17 cellular contexts compared by ENCODE assay signal in the genomic region with DNA sequence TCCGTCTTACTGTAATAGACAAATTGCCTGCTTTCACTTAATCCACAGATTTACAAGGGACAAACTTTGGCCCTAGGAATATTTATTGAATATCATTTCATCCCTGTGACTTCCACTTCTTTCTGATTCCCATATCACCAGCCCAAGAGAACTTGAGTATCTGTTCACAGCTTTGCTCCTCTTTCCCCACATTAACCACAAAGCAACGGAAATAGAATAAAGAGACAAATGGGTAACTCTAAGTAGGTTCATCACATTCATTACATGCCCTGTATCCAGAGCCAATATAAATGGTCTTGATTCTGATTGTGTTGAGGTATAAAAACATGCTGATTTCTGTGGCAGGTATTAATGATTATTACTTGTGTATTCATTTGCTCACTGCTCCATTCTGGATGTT. TPM values are rescaled to one million over a fixed set of nuclear protein-coding genes. Genes with fewer than 3 reads are reported as not detected.
DNase-seq lines count a peak whose midpoint lies in the region; ATAC-seq and TF ChIP-seq lines count a peak whose summit lies in the region.
"Had no signal": no experiment of that assay in that cellular context is flagged by ENCODE, and none has a peak within 500 bp of the region (broad histone marks: within the 10 kb centered on the region; RNA-seq: fewer than 3 reads in every experiment).

No MANE protein-coding gene starts in this region.

- H3K9me3 ChIP-seq in right atrium auricular region (no peaks in the 10 kb centered on the region), esophagus muscularis mucosa (no peaks in the 10 kb centered on the region), sigmoid colon (no peaks in the 10 kb centered on the region), mammary epithelial cell (replicated peaks; ENCODE audit: insufficient read depth, low read length) (no peaks in the 10 kb centered on the region), prostate gland (no peaks in the 10 kb centered on the region)
- H3K9me3 ChIP-seq: Caco-2, MG63 had no signal

- no peak for TF ChIP-seq EP300 in esophagus muscularis mucosa (IDR thresholded peaks at IDR 0.05)
- no peak for TF ChIP-seq EP300 in sigmoid colon (IDR thresholded peaks at IDR 0.05)

- H3K36me3 Mint-ChIP-seq in activated CD4-positive, alpha-beta T cell treated with anti-CD3 and anti-CD28 coated beads, Interleukin-2, amount 10 ng/mL, durations not matched to agents 7 days and 5 days (ENCODE audit: low read depth) = no peaks in the 10 kb centered on the region

- dilution Hi-C loops in mammary epithelial cell (cut with HindIII; ENCODE audit: low sequenced_read_pairs) = no loop called here

- H3K79me2 ChIP-seq in mammary epithelial cell (ENCODE audit: insufficient read depth, low read length) = no peaks in the 10 kb centered on the region

- peaks cover 9% of the 10 kb centered on the region for H3K27me3 Mint-ChIP-seq in activated CD4-positive, alpha-beta T cell treated with anti-CD3 and anti-CD28 coated beads, Interleukin-2, amount 10 ng/mL, durations not matched to agents 7 days and 5 days

- CTCF ChIA-PET in activated CD4-positive, alpha-beta T cell treated with anti-CD3 and anti-CD28 coated beads, Interleukin-2, amount 10 ng/mL, durations not matched to agents 7 days and 5 days (lab: Charles Lee) = interaction anchor here (1.1 kb wide), 1 partner anchor 9 kb away, joined by 3 read pairs; no protein-coding TSS in a partner anchor
- CTCF ChIA-PET in mammary epithelial cell (lab: Charles Lee; ENCODE audit: low non-redundant PET) = no interaction called here

- no peak overlapping the region for H3K27ac Mint-ChIP-seq in activated CD4-positive, alpha-beta T cell treated with anti-CD3 and anti-CD28 coated beads, Interleukin-2, amount 10 ng/mL, durations not matched to agents 7 days and 5 days

- intact Hi-C loops in left ventricle myocardium superior (cut with micrococcal nuclease) (no loop called here), esophagus muscularis mucosa (cut with DNase I) (loop anchor here (5.0 kb wide), 1 partner anchor 47 kb away; no protein-coding TSS in a partner anchor), sigmoid colon (cut with DNase I) (no loop called here), mammary epithelial cell (cut with micrococcal nuclease) (no loop called here), prostate gland (cut with DNase I) (no loop called here)

- TF ChIP-seq CTCF in right atrium auricular region (IDR thresholded peaks at IDR 0.05) (no peak), esophagus muscularis mucosa (IDR thresholded peaks at IDR 0.05) (no peak), sigmoid colon (IDR thresholded peaks at IDR 0.05) (no peak), mammary epithelial cell (conservative IDR thresholded peaks at IDR 0.05 in 1 of 2, IDR thresholded peaks at IDR 0.05 in 1 of 2; ENCODE audit: extremely low read depth in 1 of 2, insufficient read depth in 1 of 2, low read depth in 1 of 2, low read length in 2 of 2) (no peak), prostate gland (IDR thresholded peaks at IDR 0.05) (no peak)

- no peak overlapping the region for H2AFZ ChIP-seq in mammary epithelial cell (ENCODE audit: low read depth, low read length)

- WGBS in esophagus muscularis mucosa = 78% methylated on average over 2 of the region's 2 CpGs
- 73 to 87% methylated on average over 2 of the region's 2 CpGs for WGBS in sigmoid colon, 2 donors
- 70% methylated on average over 2 of the region's 2 CpGs for WGBS in mammary epithelial cell (ENCODE audit: low coverage, missing lambda C conversion rate)
- 86% methylated on average over 2 of the region's 2 CpGs for WGBS in prostate gland

- H3K4me1 Mint-ChIP-seq in activated CD4-positive, alpha-beta T cell treated with anti-CD3 and anti-CD28 coated beads, Interleukin-2, amount 10 ng/mL, durations not matched to agents 7 days and 5 days = no peaks in the 10 kb centered on the region

- POLR2A ChIA-PET in activated CD4-positive, alpha-beta T cell treated with anti-CD3 and anti-CD28 coated beads, Interleukin-2, amount 10 ng/mL, durations not matched to agents 7 days and 5 days (lab: Charles Lee) = no interaction called here

- H4K20me1 ChIP-seq in mammary epithelial cell (ENCODE audit: insufficient read depth, low read length) = no peaks in the 10 kb centered on the region

- no peaks in the 10 kb centered on the region for H3K9me3 Mint-ChIP-seq in activated CD4-positive, alpha-beta T cell treated with anti-CD3 and anti-CD28 coated beads, Interleukin-2, amount 10 ng/mL, durations not matched to agents 7 days and 5 days

- H3K27me3 ChIP-seq in right atrium auricular region (no peaks in the 10 kb centered on the region), esophagus muscularis mucosa (no peaks in the 10 kb centered on the region), sigmoid colon (no peaks in the 10 kb centered on the region), mammary epithelial cell (ENCODE audit: insufficient read depth, low read length) (no peaks in the 10 kb centered on the region), prostate gland (replicated peaks; ENCODE audit: insufficient read depth) (no peaks in the 10 kb centered on the region)
- H3K27me3 ChIP-seq: MG63 had no signal

- H3K4me2 ChIP-seq in mammary epithelial cell (ENCODE audit: insufficient read depth, low read depth, low read length) = no peak overlapping the region
- H3K4me2 ChIP-seq: KMS-11 had no signal

- peaks cover 0 to 73% of the 10 kb centered on the region in 2 donors for H3K4me1 ChIP-seq in right atrium auricular region
- H3K4me1 ChIP-seq in esophagus muscularis mucosa = peaks cover 61 to 78% (median 66%) of the 10 kb centered on the region in 4 donors
- peaks cover 0 to 57% (median 50%) of the 10 kb centered on the region in 4 donors for H3K4me1 ChIP-seq in sigmoid colon
- H3K4me1 ChIP-seq in mammary epithelial cell (ENCODE audit: insufficient read depth, low read length) = no peaks in the 10 kb centered on the region
- H3K4me1 ChIP-seq in prostate gland (replicated peaks) = no peaks in the 10 kb centered on the region
- H3K4me1 ChIP-seq: Caco-2 had no signal

- BruUV-seq in mammary epithelial cell (replicated peaks; lab: Mats Ljungman, UMichigan) = no TSS peak

- no peak for ATAC-seq in left ventricle myocardium superior
- ATAC-seq: PC-3 had no signal

- H3K27ac ChIP-seq in right atrium auricular region (peak overlapping the region; percentile 74 to 92), esophagus muscularis mucosa (replicated peaks in 1 of 4) (peak overlapping the region; percentile 85 to 89 (median 88)), sigmoid colon (peak overlapping the region; percentile 74 to 90 (median 85)), mammary epithelial cell (ENCODE audit: insufficient read depth, low read depth, low read length) (no peak overlapping the region), prostate gland (peak overlapping the region in 1 of 2 donors; percentile 1)
- H3K27ac ChIP-seq: KMS-11 had no signal

- TF ChIP-seq POLR2A in esophagus muscularis mucosa (IDR thresholded peaks at IDR 0.05; ENCODE audit: low read depth) (no peak), sigmoid colon (IDR thresholded peaks at IDR 0.05) (no peak), prostate gland (IDR thresholded peaks at IDR 0.05) (no peak)

- H3K4me3 Mint-ChIP-seq in activated CD4-positive, alpha-beta T cell treated with anti-CD3 and anti-CD28 coated beads, Interleukin-2, amount 10 ng/mL, durations not matched to agents 7 days and 5 days = no peak overlapping the region

- DNase-seq in right atrium auricular region (ENCODE audit: low spot score) (no peak), left ventricle myocardium superior (no peak), esophagus muscularis mucosa (ENCODE audit: extremely low spot score) (no peak), sigmoid colon (no peak), mammary epithelial cell (no peak), NCI-H345 treated with DMSO at 0.1 percent for 48 hours (lab: John Stamatoyannopoulos, UW; ENCODE audit: unreplicated experiment) (no peak), prostate gland (ENCODE audit: low spot score) (no peak)
- no peak for DNase-seq in activated CD4-positive, alpha-beta T cell treated with anti-CD3 and anti-CD28 coated beads, Interleukin-2, amount 10 ng/mL, durations not matched to agents 7 days and 5 days
- DNase-seq: Caco-2; H7; MG63; NCI-H1417; NCI-H2029 treated with DMSO at 0.1 percent for 48 hours; NCI-H524 treated with DMSO at 0.1 percent for 48 hours; NK-92 treated with Interleukin-12 subunit alpha and Interleukin-12 subunit beta, amount 100 ng/mL, for 24 hours; PC-3 had no signal

- H3K36me3 ChIP-seq in right atrium auricular region = peaks cover 43% of the 10 kb centered on the region
- H3K36me3 ChIP-seq in esophagus muscularis mucosa = peaks cover 10 to 55% (median 24%) of the 10 kb centered on the region in 4 donors
- peaks cover 21 to 70% (median 23%) of the 10 kb centered on the region in 4 donors for H3K36me3 ChIP-seq in sigmoid colon
- no peaks in the 10 kb centered on the region for H3K36me3 ChIP-seq in mammary epithelial cell (ENCODE audit: insufficient read depth, low read length)
- H3K36me3 ChIP-seq in prostate gland = no peaks in the 10 kb centered on the region
- H3K36me3 ChIP-seq: MG63 had no signal

- H3K4me3 ChIP-seq in right atrium auricular region (no peak overlapping the region), esophagus muscularis mucosa (no peak overlapping the region), sigmoid colon (no peak overlapping the region), mammary epithelial cell (replicated peaks in 1 of 3; ENCODE audit: insufficient read depth in 1 of 3, low read depth in 2 of 3, low read length in 3 of 3) (no peak overlapping the region), prostate gland (no peak overlapping the region)
- H3K4me3 ChIP-seq: MG63 had no signal

- H3K9ac ChIP-seq in mammary epithelial cell (ENCODE audit: insufficient read depth, low read length) = no peak overlapping the region
- H3K9ac ChIP-seq: KMS-11 had no signal

- in situ Hi-C loops in mammary epithelial cell (cut with MboI; ENCODE audit: low sequenced_read_pairs in 2 of 2) = no loop called here

RNA-seq across cellular contexts. Expression of gene TMEM252, which starts 41.9 kb away (rescaled TPM):
- total RNA-seq in right atrium auricular region (not detected), left ventricle myocardium superior (not detected), esophagus muscularis mucosa (under 1 TPM in 1 of 4 donors, not detected in 3; 0.34 TPM), sigmoid colon (not detected), mammary epithelial cell (not detected), prostate gland (not detected)
- polyA plus RNA-seq in sigmoid colon (not detected), mammary epithelial cell (not detected)
- total RNA-seq in activated CD4-positive, alpha-beta T cell treated with anti-CD3 and anti-CD28 coated beads, Interleukin-2, amount 10 ng/mL, durations not matched to agents 7 days and 5 days = not detected
- not detected for polyA minus RNA-seq in mammary epithelial cell
- total RNA-seq: Caco-2, H7, PC-3 had no signal
